Comparison of ENCODE assay signal across 10 cellular contexts in genomic region chr20:51551186-51551585, GRCh38.
"Had no signal": no experiment of that assay in that cellular context is flagged by ENCODE, and none has a peak within 500 bp of the region (broad histone marks: within the 10 kb centered on the region; RNA-seq: fewer than 3 reads in every experiment).

No MANE protein-coding gene starts in this region.

- H3K4me2 ChIP-seq: GM23338 had no signal

- FAIRE-seq: H1, H54, HepG2, K562 had no signal

- DNase-seq: H9, HFFc6, KG1 had no signal

- ATAC-seq: GM23338, HCT116, HepG2, K562 had no signal

- H3K4me3 ChIP-seq: GM23338, K562 had no signal

- H3K27ac ChIP-seq: HL-60 had no signal

- H2AFZ ChIP-seq: GM23338 had no signal
